ENCODE assay signal across 9 cellular contexts in the genomic region with DNA sequence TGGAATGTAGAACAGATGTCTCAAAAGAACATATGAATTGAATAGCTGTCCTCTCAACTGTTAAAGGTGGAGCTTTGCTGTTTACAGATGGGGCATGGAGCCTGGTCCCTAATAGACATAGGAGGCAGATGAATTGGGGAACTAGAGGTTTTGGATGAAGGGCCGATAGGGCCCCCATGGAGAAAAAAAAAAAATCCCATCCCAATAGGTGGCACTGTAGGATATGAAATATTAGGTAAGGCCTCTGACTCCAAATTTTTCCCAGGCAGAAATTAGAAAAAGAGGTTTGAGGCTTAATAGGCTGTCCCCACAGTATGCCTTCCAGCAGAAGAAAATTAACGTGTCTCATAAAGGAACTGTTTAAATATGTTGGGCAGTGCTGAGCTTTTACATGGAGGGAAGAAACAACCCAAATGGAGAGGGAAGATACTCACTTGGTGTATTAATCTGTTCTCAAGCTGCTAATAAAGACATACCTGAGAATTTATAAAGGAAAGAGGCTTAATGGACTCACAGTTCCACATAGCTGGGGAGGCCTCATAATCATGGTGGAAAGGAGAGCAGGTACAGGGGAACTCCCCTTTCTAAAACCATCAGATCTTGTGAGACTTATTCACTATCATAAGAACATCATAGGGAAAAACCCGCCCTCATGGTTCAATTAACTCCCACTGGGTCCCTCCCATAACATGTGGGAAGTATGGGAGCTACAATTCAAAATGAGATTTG. TPM values are rescaled to one million over a fixed set of nuclear protein-coding genes. Genes with fewer than 3 reads are reported as not detected.
DNase-seq lines count a peak whose midpoint lies in the region; ATAC-seq and TF ChIP-seq lines count a peak whose summit lies in the region.
"Had no signal": no experiment of that assay in that cellular context is flagged by ENCODE, and none has a peak within 500 bp of the region (broad histone marks: within the 10 kb centered on the region; RNA-seq: fewer than 3 reads in every experiment).

No MANE protein-coding gene starts in this region.

- DNase-seq in CD4-positive, alpha-beta T cell: no peak
- no peak for DNase-seq in HFFc6
- DNase-seq in RPMI8226: peak; percentile 11
- peak; percentile 30 for DNase-seq in kidney tubule cell (ENCODE audit: low spot score)
- no peak for DNase-seq in globus pallidus (ENCODE audit: low spot score)
- DNase-seq in sigmoid colon: no peak
- DNase-seq in NCI-H2227 treated with DMSO at 0.1 percent for 48 hours (lab: John Stamatoyannopoulos, UW): no peak
- DNase-seq: spleen had no signal

- H3K27ac ChIP-seq in CD4-positive, alpha-beta T cell (ENCODE audit: low read depth, low read length): no peak overlapping the region
- no peak overlapping the region for H3K27ac ChIP-seq in sigmoid colon
- H3K27ac ChIP-seq: spleen had no signal

- H3K4me3 ChIP-seq in sigmoid colon: no peak overlapping the region
- H3K4me3 ChIP-seq: spleen had no signal

- peak; percentile 67 for TF ChIP-seq CTCF in CD4-positive, alpha-beta T cell (IDR thresholded peaks at IDR 0.05)
- TF ChIP-seq CTCF in HFFc6 (IDR thresholded peaks at IDR 0.05): peak; percentile 71
- no peak for TF ChIP-seq CTCF in sigmoid colon (IDR thresholded peaks at IDR 0.05)

- POLR2A ChIA-PET in CD4-positive, alpha-beta T cell (lab: Charles Lee): interaction anchor here (0.7 to 2.0 kb wide), 5 partner anchors 18 to 87 kb away, joined by 3 to 10 read pairs (median 3); no protein-coding TSS in a partner anchor

- H3K4me1 Mint-ChIP-seq in CD4-positive, alpha-beta T cell (ENCODE audit: low read depth): peaks cover 8% of the 10 kb centered on the region
- H3K4me1 Mint-ChIP-seq in HFFc6 (ENCODE audit: low read depth): no peaks in the 10 kb centered on the region

- CTCF ChIA-PET in CD4-positive, alpha-beta T cell (lab: Charles Lee): interaction anchor here (0.7 kb wide), 1 partner anchor 14 kb away, joined by 3 read pairs; no protein-coding TSS in a partner anchor

- no peaks in the 10 kb centered on the region for H3K36me3 ChIP-seq in sigmoid colon
- H3K36me3 ChIP-seq: spleen had no signal

- no peak overlapping the region for H3K4me3 Mint-ChIP-seq in CD4-positive, alpha-beta T cell
- H3K4me3 Mint-ChIP-seq in HFFc6: no peak overlapping the region

- no peaks in the 10 kb centered on the region for H3K4me1 ChIP-seq in sigmoid colon
- H3K4me1 ChIP-seq: spleen had no signal

- no peaks in the 10 kb centered on the region for H3K27me3 Mint-ChIP-seq in CD4-positive, alpha-beta T cell
- H3K27me3 Mint-ChIP-seq in HFFc6 (ENCODE audit: insufficient read depth): peaks cover 16% of the 10 kb centered on the region

- no peaks in the 10 kb centered on the region for H3K36me3 Mint-ChIP-seq in CD4-positive, alpha-beta T cell (ENCODE audit: low read depth)
- no peaks in the 10 kb centered on the region for H3K36me3 Mint-ChIP-seq in HFFc6 (ENCODE audit: low read depth)

- TF ChIP-seq EP300 in sigmoid colon (IDR thresholded peaks at IDR 0.05): no peak

- H3K9me3 Mint-ChIP-seq in CD4-positive, alpha-beta T cell: no peaks in the 10 kb centered on the region
- no peaks in the 10 kb centered on the region for H3K9me3 Mint-ChIP-seq in HFFc6

- intact Hi-C loops in CD4-positive, alpha-beta T cell (cut with DNase I, micrococcal nuclease): loop anchor here (5.0 to 10.0 kb wide), 2 partner anchors 109 to 347 kb away; a partner anchor contains a TSS
- intact Hi-C loops in sigmoid colon (cut with DNase I): no loop called here

- H3K27ac Mint-ChIP-seq in CD4-positive, alpha-beta T cell: no peak overlapping the region
- no peak overlapping the region for H3K27ac Mint-ChIP-seq in HFFc6

- no peaks in the 10 kb centered on the region for H3K9me3 ChIP-seq in CD4-positive, alpha-beta T cell (ENCODE audit: control insufficient read depth, low read length)
- no peaks in the 10 kb centered on the region for H3K9me3 ChIP-seq in sigmoid colon
- H3K9me3 ChIP-seq: spleen had no signal

- TF ChIP-seq POLR2A in sigmoid colon (IDR thresholded peaks at IDR 0.05): no peak

- no peak for ATAC-seq in CD4-positive, alpha-beta T cell (ENCODE audit: poor library complexity)
- ATAC-seq in GM21515 (IDR thresholded peaks at IDR 0.05; ENCODE audit: unreplicated experiment): no peak

- no peaks in the 10 kb centered on the region for H3K27me3 ChIP-seq in CD4-positive, alpha-beta T cell (ENCODE audit: control insufficient read depth, insufficient read depth, low read length)
- H3K27me3 ChIP-seq in sigmoid colon: no peaks in the 10 kb centered on the region
- H3K27me3 ChIP-seq: spleen had no signal

- WGBS in sigmoid colon, 2 donors: 17 to 51% methylated on average over 3 of the region's 3 CpGs

RNA-seq across cellular contexts. Expression of a gene that starts 30.1 kb away (rescaled TPM):
- total RNA-seq in CD4-positive, alpha-beta T cell: 1 to 10 TPM; 1.7 to 1.9 TPM
- total RNA-seq in HFFc6 (2021; fragmentation: NEBNext Ultra II Directional; extraction: Animal tissue kit (Norgen Biotek cat#: 25700)): not detected
- 1 to 10 TPM in 1 of 4 donors, under 1 TPM in 2, not detected in 1; 0.55 to 1.4 (median 0.95) TPM for total RNA-seq in sigmoid colon
- 100 to 1,000 TPM in 1 of 3 donors, 10 to 100 TPM in 2; 30.6 to 150 (median 46.0) TPM for polyA plus RNA-seq in sigmoid colon

Comparison
In these comparisons a context has a peak if more than half of its experiments do, and no peak if none do; other contexts are left out.
1. DNase-seq: peak in RPMI8226 (single experiment) and kidney tubule cell (single experiment); none in CD4-positive, alpha-beta T cell (0 of 10), HFFc6 (single experiment), globus pallidus (single experiment), sigmoid colon (single experiment) and NCI-H2227 treated with DMSO at 0.1 percent for 48 hours (single experiment).
2. CTCF ChIP-seq: peak in CD4-positive, alpha-beta T cell (single experiment) and HFFc6 (single experiment); none in sigmoid colon (0 of 4).